1 cellular context compared by ENCODE assay signal in the genomic region with DNA sequence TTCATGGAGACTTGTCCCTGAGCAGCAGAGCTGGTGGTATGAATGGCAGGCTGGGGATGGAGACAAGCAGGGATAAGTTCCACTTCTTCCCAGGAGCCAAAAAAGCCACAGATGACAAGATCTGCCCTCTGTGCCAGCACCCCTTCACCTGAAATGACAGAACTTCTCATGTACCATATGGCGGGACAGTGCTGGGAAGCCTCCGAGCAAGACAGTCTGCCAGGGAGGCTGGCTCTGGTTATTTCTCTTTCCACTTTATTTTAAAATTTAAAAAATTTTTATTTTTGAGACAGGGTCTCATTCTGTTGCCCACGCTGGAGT.
TF ChIP-seq lines count a peak whose summit lies in the region.

No MANE protein-coding gene starts in this region.

TF ChIP-seq in WTC11, 78 proteins besides CTCF, POLR2A, EP300 and RAD21 (continued from another document):
- TF ChIP-seq, protein P1, sequence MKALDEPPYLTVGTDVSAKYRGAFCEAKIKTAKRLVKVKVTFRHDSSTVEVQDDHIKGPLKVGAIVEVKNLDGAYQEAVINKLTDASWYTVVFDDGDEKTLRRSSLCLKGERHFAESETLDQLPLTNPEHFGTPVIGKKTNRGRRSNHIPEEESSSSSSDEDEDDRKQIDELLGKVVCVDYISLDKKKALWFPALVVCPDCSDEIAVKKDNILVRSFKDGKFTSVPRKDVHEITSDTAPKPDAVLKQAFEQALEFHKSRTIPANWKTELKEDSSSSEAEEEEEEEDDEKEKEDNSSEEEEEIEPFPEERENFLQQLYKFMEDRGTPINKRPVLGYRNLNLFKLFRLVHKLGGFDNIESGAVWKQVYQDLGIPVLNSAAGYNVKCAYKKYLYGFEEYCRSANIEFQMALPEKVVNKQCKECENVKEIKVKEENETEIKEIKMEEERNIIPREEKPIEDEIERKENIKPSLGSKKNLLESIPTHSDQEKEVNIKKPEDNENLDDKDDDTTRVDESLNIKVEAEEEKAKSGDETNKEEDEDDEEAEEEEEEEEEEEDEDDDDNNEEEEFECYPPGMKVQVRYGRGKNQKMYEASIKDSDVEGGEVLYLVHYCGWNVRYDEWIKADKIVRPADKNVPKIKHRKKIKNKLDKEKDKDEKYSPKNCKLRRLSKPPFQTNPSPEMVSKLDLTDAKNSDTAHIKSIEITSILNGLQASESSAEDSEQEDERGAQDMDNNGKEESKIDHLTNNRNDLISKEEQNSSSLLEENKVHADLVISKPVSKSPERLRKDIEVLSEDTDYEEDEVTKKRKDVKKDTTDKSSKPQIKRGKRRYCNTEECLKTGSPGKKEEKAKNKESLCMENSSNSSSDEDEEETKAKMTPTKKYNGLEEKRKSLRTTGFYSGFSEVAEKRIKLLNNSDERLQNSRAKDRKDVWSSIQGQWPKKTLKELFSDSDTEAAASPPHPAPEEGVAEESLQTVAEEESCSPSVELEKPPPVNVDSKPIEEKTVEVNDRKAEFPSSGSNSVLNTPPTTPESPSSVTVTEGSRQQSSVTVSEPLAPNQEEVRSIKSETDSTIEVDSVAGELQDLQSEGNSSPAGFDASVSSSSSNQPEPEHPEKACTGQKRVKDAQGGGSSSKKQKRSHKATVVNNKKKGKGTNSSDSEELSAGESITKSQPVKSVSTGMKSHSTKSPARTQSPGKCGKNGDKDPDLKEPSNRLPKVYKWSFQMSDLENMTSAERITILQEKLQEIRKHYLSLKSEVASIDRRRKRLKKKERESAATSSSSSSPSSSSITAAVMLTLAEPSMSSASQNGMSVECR (CRISPR knock-in tag; IDR thresholded peaks at IDR 0.05; ENCODE audit: borderline replicate concordance): no peak
- TF ChIP-seq FOXJ3 (CRISPR knock-in tag; IDR thresholded peaks at IDR 0.05; ENCODE audit: borderline replicate concordance): no peak
- no peak for TF ChIP-seq KAT7 (CRISPR knock-in tag; IDR thresholded peaks at IDR 0.05; ENCODE audit: borderline replicate concordance)
- TF ChIP-seq ZNF671 (CRISPR knock-in tag; IDR thresholded peaks at IDR 0.05): no peak
- TF ChIP-seq, protein P2, sequence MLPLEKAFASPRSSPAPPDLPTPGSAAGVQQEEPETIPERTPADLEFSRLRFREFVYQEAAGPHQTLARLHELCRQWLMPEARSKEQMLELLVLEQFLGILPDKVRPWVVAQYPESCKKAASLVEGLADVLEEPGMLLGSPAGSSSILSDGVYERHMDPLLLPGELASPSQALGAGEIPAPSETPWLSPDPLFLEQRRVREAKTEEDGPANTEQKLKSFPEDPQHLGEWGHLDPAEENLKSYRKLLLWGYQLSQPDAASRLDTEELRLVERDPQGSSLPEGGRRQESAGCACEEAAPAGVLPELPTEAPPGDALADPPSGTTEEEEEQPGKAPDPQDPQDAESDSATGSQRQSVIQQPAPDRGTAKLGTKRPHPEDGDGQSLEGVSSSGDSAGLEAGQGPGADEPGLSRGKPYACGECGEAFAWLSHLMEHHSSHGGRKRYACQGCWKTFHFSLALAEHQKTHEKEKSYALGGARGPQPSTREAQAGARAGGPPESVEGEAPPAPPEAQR (CRISPR knock-in tag; IDR thresholded peaks at IDR 0.05): no peak
- no peak for TF ChIP-seq ZNF121 (CRISPR knock-in tag; IDR thresholded peaks at IDR 0.05)
